10 cellular contexts compared by ENCODE assay signal in genomic region chr16:85402910-85403692, GRCh38.
DNase-seq lines count a peak whose midpoint lies in the region; ATAC-seq, FAIRE-seq and TF ChIP-seq lines count a peak whose summit lies in the region.
"Had no signal": no experiment of that assay in that cellular context is flagged by ENCODE, and none has a peak within 500 bp of the region (broad histone marks: within the 10 kb centered on the region; RNA-seq: fewer than 3 reads in every experiment).

No MANE protein-coding gene starts in this region.

- POLR2A ChIA-PET in A673 (lab: Charles Lee; ENCODE audit: low non-redundant PET): no interaction called here

- no peak for TF ChIP-seq POLR2A in GM12892 (IDR thresholded peaks at IDR 0.05; ENCODE audit: low read depth, low read length)

- intact Hi-C loops in A673 (cut with micrococcal nuclease; ENCODE audit: unreplicated experiment): no loop called here
- intact Hi-C loops in left lung (cut with DNase I): no loop called here

- no TSS peak for BruUV-seq in A673 (replicated peaks; lab: Mats Ljungman, UMichigan)

- ATAC-seq in left lung (peak; percentile 41), GM21360 (IDR thresholded peaks at IDR 0.05; ENCODE audit: unreplicated experiment) (no peak)

- H3K27me3 ChIP-seq in A673 (replicated peaks; ENCODE audit: insufficient read depth, low read depth, low read length, poor library complexity) (no peaks in the 10 kb centered on the region), left lung (no peaks in the 10 kb centered on the region)

- no peak for FAIRE-seq in GM12892 (lab: Jason Lieb, UNC)
- FAIRE-seq: G401.6 had no signal

- H3K36me3 ChIP-seq in A673 (ENCODE audit: insufficient read depth, low read length, poor library complexity, severe bottlenecking): no peaks in the 10 kb centered on the region
- H3K36me3 ChIP-seq in left lung: no peaks in the 10 kb centered on the region

- peak; percentile 89 for DNase-seq in A673 (ENCODE audit: low spot score)
- DNase-seq in ELR (ENCODE audit: low read depth): peak; percentile 26
- DNase-seq in amniotic epithelial cell (ENCODE audit: low read depth): peak; percentile 92
- peak; percentile 35 to 45 for DNase-seq in left lung
- no peak for DNase-seq in GM12892 (ENCODE audit: insufficient read length)
- DNase-seq in nucleus accumbens (lab: John Stamatoyannopoulos, UW): no peak
- no peak for DNase-seq in NCI-H1694 (lab: John Stamatoyannopoulos, UW)
- DNase-seq: immature natural killer cell had no signal

- TF ChIP-seq CTCF in A673 (conservative IDR thresholded peaks at IDR 0.05; ENCODE audit: low read depth, low read length) (no peak), left lung (IDR thresholded peaks at IDR 0.05) (no peak)

- CTCF ChIA-PET in A673 (lab: Charles Lee): interaction anchor here (0.7 to 1.9 kb wide), 5 partner anchors 9 to 213 kb away, joined by 3 to 10 read pairs (median 6); no protein-coding TSS in a partner anchor

- H3K4me1 ChIP-seq in A673 (ENCODE audit: insufficient read depth, low read length, poor library complexity, severe bottlenecking): peaks cover 23% of the 10 kb centered on the region
- no peaks in the 10 kb centered on the region for H3K4me1 ChIP-seq in left lung

- H3K9me3 ChIP-seq in A673 (ENCODE audit: low read depth, low read length, poor library complexity, severe bottlenecking): no peaks in the 10 kb centered on the region
- no peaks in the 10 kb centered on the region for H3K9me3 ChIP-seq in left lung

- no peak overlapping the region for H3K4me3 ChIP-seq in A673 (ENCODE audit: low read depth, low read length, poor library complexity, severe bottlenecking)
- H3K4me3 ChIP-seq in left lung: no peak overlapping the region

- H3K27ac ChIP-seq in A673 (ENCODE audit: low read depth, low read length, poor library complexity, severe bottlenecking) (peak overlapping the region; percentile 67), left lung (no peak overlapping the region)

Comparison
In these comparisons a context has a peak if more than half of its experiments do, and no peak if none do; other contexts are left out.
1. DNase-seq: peak in A673 (single experiment), ELR (single experiment), amniotic epithelial cell (single experiment) and left lung (2 of 2); none in GM12892 (single experiment), nucleus accumbens (0 of 56) and NCI-H1694 (single experiment).